In genomic region chr3:33791477-33792166, GRCh38 we compare ENCODE assay signal across 10 cellular contexts. TPM values are rescaled to one million over a fixed set of nuclear protein-coding genes. Genes with fewer than 3 reads are reported as not detected.
DNase-seq lines count a peak whose midpoint lies in the region; ATAC-seq and TF ChIP-seq lines count a peak whose summit lies in the region.
"Had no signal": no experiment of that assay in that cellular context is flagged by ENCODE, and none has a peak within 500 bp of the region (broad histone marks: within the 10 kb centered on the region; RNA-seq: fewer than 3 reads in every experiment).

No MANE protein-coding gene starts in this region.

- DNase-seq in CD8-positive, alpha-beta T cell: peak in 2 of 7 experiments; percentile 7 to 39
- DNase-seq in SK-MEL-5 (ENCODE audit: low read depth, low spot score) (peak; percentile 93), inferior parietal cortex (ENCODE audit: extremely low spot score) (peak; percentile 60), NAMALWA (ENCODE audit: low spot score) (no peak), NCI-H2107 (lab: John Stamatoyannopoulos, UW) (no peak), C1 segment of cervical spinal cord (lab: John Stamatoyannopoulos, UW) (no peak), OCI-M2 (lab: John Stamatoyannopoulos, UW; ENCODE audit: unreplicated experiment) (no peak)
- DNase-seq: retina, T-helper 9 cell had no signal

- intact Hi-C loops in CD8-positive, alpha-beta T cell (cut with DNase I, micrococcal nuclease): loop anchor here in 1 of 2 experiments (10.0 kb wide), 1 partner anchor 1107 kb away; the partner anchor contains the start of gene CNOT10

- H3K4me3 Mint-ChIP-seq in CD8-positive, alpha-beta T cell: no peak overlapping the region

- H3K4me1 Mint-ChIP-seq in CD8-positive, alpha-beta T cell (ENCODE audit: low read depth): peaks cover 5% of the 10 kb centered on the region

- no peak for TF ChIP-seq CTCF in CD8-positive, alpha-beta T cell (IDR thresholded peaks at IDR 0.05)

- no peaks in the 10 kb centered on the region for H3K9me3 ChIP-seq in CD8-positive, alpha-beta T cell (ENCODE audit: low read length)

- H3K9me3 Mint-ChIP-seq in CD8-positive, alpha-beta T cell: no peaks in the 10 kb centered on the region

- no peaks in the 10 kb centered on the region for H3K27me3 ChIP-seq in CD8-positive, alpha-beta T cell (ENCODE audit: insufficient read depth, low read length)

- POLR2A ChIA-PET in CD8-positive, alpha-beta T cell (lab: Charles Lee): no interaction called here

- CTCF ChIA-PET in CD8-positive, alpha-beta T cell (lab: Charles Lee): interaction anchor here (2.0 kb wide), 1 partner anchor 660 kb away, joined by 8 read pairs; no protein-coding TSS in a partner anchor

- in situ Hi-C loops in SK-MEL-5 (cut with HindIII; ENCODE audit: low pct_unique_long_range_greater_than_20kb, low sequenced_read_pairs): loop anchor here (25.0 kb wide), 1 partner anchor 154 kb away; no protein-coding TSS in a partner anchor

- H3K36me3 ChIP-seq in CD8-positive, alpha-beta T cell (ENCODE audit: insufficient read depth, low read length): no peaks in the 10 kb centered on the region

- H3K27ac Mint-ChIP-seq in CD8-positive, alpha-beta T cell: no peak overlapping the region

- no peak overlapping the region for H3K27ac ChIP-seq in CD8-positive, alpha-beta T cell (ENCODE audit: low read depth, low read length)

- H3K36me3 Mint-ChIP-seq in CD8-positive, alpha-beta T cell: no peaks in the 10 kb centered on the region

- H3K27me3 Mint-ChIP-seq in CD8-positive, alpha-beta T cell (ENCODE audit: low read depth): peaks cover 23% of the 10 kb centered on the region

- peak; percentile 72 for ATAC-seq in CD8-positive, alpha-beta T cell
- ATAC-seq in HG02610 (IDR thresholded peaks at IDR 0.05; ENCODE audit: unreplicated experiment): peak; percentile 44

- no peak overlapping the region for H3K4me3 ChIP-seq in CD8-positive, alpha-beta T cell (ENCODE audit: low read depth, low read length)

- no peaks in the 10 kb centered on the region for H3K4me1 ChIP-seq in CD8-positive, alpha-beta T cell (ENCODE audit: insufficient read depth, low read length)

RNA-seq across cellular contexts. Expression of gene PDCD6IP, which starts 6.8 kb away (rescaled TPM):
- 10 to 100 TPM; 84.7 to 92.4 TPM for total RNA-seq in CD8-positive, alpha-beta T cell
- 107 and 130 TPM in 2 replicates for total RNA-seq in SK-MEL-5 (2014; rRNA removed; shearing (Covaris generic))
- polyA plus RNA-seq in SK-MEL-5 (2015; cell fraction: cytosol; rRNA removed): 158 and 224 TPM in 2 replicates
- 660 and 739 TPM in 2 replicates for polyA plus RNA-seq in SK-MEL-5 (2015; cell fraction: nucleus; rRNA removed)

Comparison
In these comparisons a context has a peak if more than half of its experiments do, and no peak if none do; other contexts are left out.
1. DNase-seq: peak in SK-MEL-5 (single experiment) and inferior parietal cortex (single experiment); none in NAMALWA (single experiment), NCI-H2107 (single experiment), C1 segment of cervical spinal cord (0 of 14) and OCI-M2 (single experiment).